8 cellular contexts compared by ENCODE assay signal in genomic region chr20:38894091-38894847, GRCh38. TPM values are rescaled to one million over a fixed set of nuclear protein-coding genes. Genes with fewer than 3 reads are reported as not detected.
DNase-seq lines count a peak whose midpoint lies in the region; ATAC-seq and TF ChIP-seq lines count a peak whose summit lies in the region.

No MANE protein-coding gene starts in this region.

- H3K4me1 ChIP-seq in colonic mucosa = no peaks in the 10 kb centered on the region

- no peaks in the 10 kb centered on the region for H3K9me3 Mint-ChIP-seq in osteocyte (ENCODE audit: unreplicated experiment)

- no peak overlapping the region for H3K4me3 Mint-ChIP-seq in osteocyte (ENCODE audit: unreplicated experiment)

- H3K4me1 Mint-ChIP-seq in osteocyte (ENCODE audit: unreplicated experiment) = peaks cover 2% of the 10 kb centered on the region

- H3K9ac ChIP-seq in colonic mucosa (ENCODE audit: low read depth in 2 of 2, low read length in 2 of 2) = no peak overlapping the region

- H3K36me3 ChIP-seq in colonic mucosa = no peaks in the 10 kb centered on the region

- intact Hi-C loops in colonic mucosa (cut with DNase I) = loop anchor here (10.0 kb wide), 1 partner anchor 249 kb away; no protein-coding TSS in a partner anchor

- H3K9me3 ChIP-seq in colonic mucosa = no peaks in the 10 kb centered on the region

- DNase-seq in NCI-H1105 (lab: John Stamatoyannopoulos, UW) (peak; percentile 68), NCI-H1105 treated with DMSO at 0.1 percent for 48 hours (lab: John Stamatoyannopoulos, UW) (no peak), NCI-H446 treated with DMSO at 0.1 percent for 48 hours (lab: John Stamatoyannopoulos, UW) (peak; percentile 50), colonic mucosa (no peak), osteocyte (ENCODE audit: extremely low spot score, unreplicated experiment) (no peak), NCI-H1048 (lab: John Stamatoyannopoulos, UW) (no peak), glomerular visceral epithelial cell (ENCODE audit: extremely low spot score) (no peak)

- no peaks in the 10 kb centered on the region for H3K36me3 Mint-ChIP-seq in osteocyte (ENCODE audit: unreplicated experiment)

- peaks cover 50% of the 10 kb centered on the region for H3K27me3 Mint-ChIP-seq in osteocyte (ENCODE audit: unreplicated experiment)

- no peak for ATAC-seq in HG02588 (IDR thresholded peaks at IDR 0.05; ENCODE audit: unreplicated experiment)

- TF ChIP-seq CTCF in colonic mucosa (IDR thresholded peaks at IDR 0.05) = peak; percentile 1
- peak; percentile 16 for TF ChIP-seq CTCF in osteocyte (IDR thresholded peaks at IDR 0.05)

- H3K27ac Mint-ChIP-seq in osteocyte (ENCODE audit: unreplicated experiment) = no peak overlapping the region

- no peaks in the 10 kb centered on the region for H3K27me3 ChIP-seq in colonic mucosa

- peak overlapping the region; percentile 7 for H3K4me3 ChIP-seq in colonic mucosa

- no peak overlapping the region for H3K27ac ChIP-seq in colonic mucosa

RNA-seq across cellular contexts. Expression of gene FAM83D, which starts 31.9 kb away (rescaled TPM):
- total RNA-seq in colonic mucosa (10 to 100 TPM; 25.5 to 32.6 TPM), osteocyte (4.6 TPM in 2 replicates)

Comparison
In these comparisons a context has a peak if more than half of its experiments do, and no peak if none do; other contexts are left out.
1. DNase-seq: peak in NCI-H1105 (single experiment) and NCI-H446 treated with DMSO at 0.1 percent for 48 hours (single experiment); none in NCI-H1105 treated with DMSO at 0.1 percent for 48 hours (single experiment), colonic mucosa (single experiment), osteocyte (single experiment), NCI-H1048 (single experiment) and glomerular visceral epithelial cell (single experiment).